Comparison of ENCODE assay signal across 29 cellular contexts in genomic region chr15:38021259-38021658, GRCh38.
A peak's percentile ranks its signal among the peaks of the same experiment; 100 is the strongest.
DNase-seq lines count a peak whose midpoint lies in the region; ATAC-seq and TF ChIP-seq lines count a peak whose summit lies in the region.
"Had no signal": no experiment of that assay in that cellular context is flagged by ENCODE, and none has a peak within 500 bp of the region (broad histone marks: within the 10 kb centered on the region; RNA-seq: fewer than 3 reads in every experiment).

No MANE protein-coding gene starts in this region.

- no peaks in the 10 kb centered on the region for H3K79me2 ChIP-seq in OCI-LY7 (ENCODE audit: insufficient read depth, low read depth, low read length)

- no peak overlapping the region for H3K23ac ChIP-seq in mesenchymal stem cell (ENCODE audit: low read length in 2 of 2)

- H3K27me3 Mint-ChIP-seq in immature natural killer cell (ENCODE audit: low read depth in 3 of 3), result peaks cover 2 to 10% (median 5%) of the 10 kb centered on the region in 3 donors
- no peaks in the 10 kb centered on the region for H3K27me3 Mint-ChIP-seq in activated naive CD4-positive, alpha-beta T cell treated with anti-CD3 and anti-CD28 coated beads, Interleukin-2, amount 10 ng/mL, durations not matched to agents 7 days and 5 days

- H3K9me3 Mint-ChIP-seq in immature natural killer cell, result peaks cover 0 to 4% (median 0%) of the 10 kb centered on the region in 6 donors
- no peaks in the 10 kb centered on the region for H3K9me3 Mint-ChIP-seq in activated naive CD4-positive, alpha-beta T cell treated with anti-CD3 and anti-CD28 coated beads, Interleukin-2, amount 10 ng/mL, durations not matched to agents 7 days and 5 days
- H3K9me3 Mint-ChIP-seq: HFFc6; stimulated activated effector memory CD8-positive, alpha-beta T cell treated with anti-CD3 and anti-CD28 coated beads, Interleukin-12 subunit alpha, Interleukin-12 subunit beta, amount 100 ng/mL, for 72 hours had no signal

- H3K9me3 ChIP-seq in OCI-LY7 (ENCODE audit: low read length) (no peaks in the 10 kb centered on the region), mesenchymal stem cell (ENCODE audit: control insufficient read depth, low read length) (no peaks in the 10 kb centered on the region)
- H3K9me3 ChIP-seq: upper lobe of left lung had no signal

- DNase-seq in GM12865 (ENCODE audit: low read depth) (peak; percentile 20), OCI-LY7 (ENCODE audit: low spot score) (peak; percentile 19), left colon (no peak), immature natural killer cell (no peak), mesenchymal stem cell (no peak)
- no peak for DNase-seq in activated naive CD4-positive, alpha-beta T cell treated with anti-CD3 and anti-CD28 coated beads, Interleukin-2, amount 10 ng/mL, durations not matched to agents 7 days and 5 days
- DNase-seq: activated CD4-positive, alpha-beta T cell treated with anti-CD3 and anti-CD28 coated beads for 48 hours; activated gamma-delta T cell treated with Interleukin-2 at 50 U/mL for 16 hours; activated T-cell treated with anti-CD3 and anti-CD28 coated beads, Interleukin-2, amount 50 U/mL, for 24 hours; central memory CD4-positive, alpha-beta T cell; dorsolateral prefrontal cortex; GM23248; HFFc6; NCI-H2171; NCI-H524; posterior cingulate gyrus; right cardiac atrium; SHP77; stimulated activated CD4-positive, alpha-beta T cell treated with anti-CD3 and anti-CD28 coated beads, Interleukin-12 subunit alpha, Interleukin-12 subunit beta, amount 100 ng/mL, for 4 hours; stimulated activated CD4-positive, alpha-beta T cell treated with anti-CD3 and anti-CD28 coated beads, Interleukin-4, amount 100 ng/mL, for 24 hours; T-helper 9 cell; upper lobe of left lung had no signal

- no peak overlapping the region for H3K27ac Mint-ChIP-seq in immature natural killer cell
- no peak overlapping the region for H3K27ac Mint-ChIP-seq in activated naive CD4-positive, alpha-beta T cell treated with anti-CD3 and anti-CD28 coated beads, Interleukin-2, amount 10 ng/mL, durations not matched to agents 7 days and 5 days
- H3K27ac Mint-ChIP-seq: activated T-cell treated with anti-CD3 and anti-CD28 coated beads, Interleukin-2, amount 50 U/mL, for 24 hours; HFFc6; memory B cell; stimulated activated effector memory CD8-positive, alpha-beta T cell treated with anti-CD3 and anti-CD28 coated beads, Interleukin-12 subunit alpha, Interleukin-12 subunit beta, amount 100 ng/mL, for 72 hours had no signal

- no peak overlapping the region for H3K18ac ChIP-seq in mesenchymal stem cell (ENCODE audit: low read depth in 1 of 2, low read length in 2 of 2)

- no peaks in the 10 kb centered on the region for H3K36me3 Mint-ChIP-seq in immature natural killer cell
- no peaks in the 10 kb centered on the region for H3K36me3 Mint-ChIP-seq in activated naive CD4-positive, alpha-beta T cell treated with anti-CD3 and anti-CD28 coated beads, Interleukin-2, amount 10 ng/mL, durations not matched to agents 7 days and 5 days
- H3K36me3 Mint-ChIP-seq: memory B cell; stimulated activated effector memory CD8-positive, alpha-beta T cell treated with anti-CD3 and anti-CD28 coated beads, Interleukin-12 subunit alpha, Interleukin-12 subunit beta, amount 100 ng/mL, for 72 hours had no signal

- no peak overlapping the region for H3K4ac ChIP-seq in mesenchymal stem cell (ENCODE audit: low read depth in 1 of 2, low read length in 2 of 2)

- POLR2A ChIA-PET in OCI-LY7 (lab: Charles Lee), result interaction anchor here (0.7 to 1.1 kb wide), 4 partner anchors 10 to 391 kb away, joined by 3 to 5 read pairs (median 4); no protein-coding TSS in a partner anchor

- H2BK12ac ChIP-seq in mesenchymal stem cell (ENCODE audit: low read length in 2 of 2), result no peak overlapping the region

- WGBS in mesenchymal stem cell, result no CpG with 5 or more reads among the region's 1 CpG

- intact Hi-C loops in OCI-LY7 (cut with micrococcal nuclease; ENCODE audit: unreplicated experiment) (no loop called here), left colon (cut with DNase I, micrococcal nuclease) (no loop called here)

- BruUV-seq in OCI-LY7 (replicated peaks; lab: Mats Ljungman, UMichigan), result no TSS peak

- no peaks in the 10 kb centered on the region for H3K4me1 Mint-ChIP-seq in immature natural killer cell
- no peaks in the 10 kb centered on the region for H3K4me1 Mint-ChIP-seq in activated naive CD4-positive, alpha-beta T cell treated with anti-CD3 and anti-CD28 coated beads, Interleukin-2, amount 10 ng/mL, durations not matched to agents 7 days and 5 days
- H3K4me1 Mint-ChIP-seq: stimulated activated effector memory CD8-positive, alpha-beta T cell treated with anti-CD3 and anti-CD28 coated beads, Interleukin-12 subunit alpha, Interleukin-12 subunit beta, amount 100 ng/mL, for 72 hours had no signal

- peak; percentile 52 for ATAC-seq in GM19372 (IDR thresholded peaks at IDR 0.05; ENCODE audit: low read depth, unreplicated experiment)
- peak; percentile 56 for ATAC-seq in HG02763 (IDR thresholded peaks at IDR 0.05; ENCODE audit: unreplicated experiment)
- no peak for ATAC-seq in left colon
- ATAC-seq: left lobe of liver; right cardiac atrium; stimulated activated effector memory CD8-positive, alpha-beta T cell treated with anti-CD3 and anti-CD28 coated beads, Interleukin-12 subunit alpha, Interleukin-12 subunit beta, amount 100 ng/mL, for 72 hours had no signal

- H3K27me3 ChIP-seq in mesenchymal stem cell (ENCODE audit: control insufficient read depth in 1 of 2, insufficient read depth in 1 of 2, low read length in 2 of 2), result no peaks in the 10 kb centered on the region
- H3K27me3 ChIP-seq: dorsolateral prefrontal cortex, upper lobe of left lung had no signal

- H2AK5ac ChIP-seq in mesenchymal stem cell (ENCODE audit: low read length, severe bottlenecking), result no peak overlapping the region

- H3K4me1 ChIP-seq in OCI-LY7 (ENCODE audit: insufficient read depth, low read length, poor library complexity, severe bottlenecking) (peaks cover 10% of the 10 kb centered on the region), mesenchymal stem cell (ENCODE audit: control insufficient read depth, insufficient read depth, low read depth, low read length) (no peaks in the 10 kb centered on the region)
- H3K4me1 ChIP-seq: upper lobe of left lung had no signal

- TF ChIP-seq CTCF in GM12865 (IDR thresholded peaks at IDR 0.05; ENCODE audit: insufficient read depth, low read depth, low read length, missing control alignments) (no peak), OCI-LY7 (conservative IDR thresholded peaks at IDR 0.05; ENCODE audit: low read length) (no peak)

- CTCF ChIA-PET in OCI-LY7 (lab: Charles Lee; ENCODE audit: unreplicated experiment), result no interaction called here
- CTCF ChIA-PET in activated naive CD4-positive, alpha-beta T cell treated with anti-CD3 and anti-CD28 coated beads, Interleukin-2, amount 10 ng/mL, durations not matched to agents 7 days and 5 days (lab: Charles Lee), result no interaction called here

- no peak overlapping the region for H2AFZ ChIP-seq in OCI-LY7 (ENCODE audit: low read length)
- H2AFZ ChIP-seq in mesenchymal stem cell (ENCODE audit: low read depth, low read length), result no peak overlapping the region
- H2AFZ ChIP-seq: GM23248 had no signal

- H3K9me2 ChIP-seq in OCI-LY7 (ENCODE audit: insufficient read depth, low read length), result no peaks in the 10 kb centered on the region

- H4K20me1 ChIP-seq in OCI-LY7 (ENCODE audit: insufficient read depth, low read length), result no peaks in the 10 kb centered on the region

- no peak overlapping the region for H4K91ac ChIP-seq in mesenchymal stem cell (ENCODE audit: low read length)

- H3K36me3 ChIP-seq in OCI-LY7 (ENCODE audit: insufficient read depth, low read length) (no peaks in the 10 kb centered on the region), mesenchymal stem cell (ENCODE audit: control insufficient read depth in 1 of 2, insufficient read depth in 2 of 2, low read depth in 1 of 2, low read length in 2 of 2) (no peaks in the 10 kb centered on the region)
- H3K36me3 ChIP-seq: upper lobe of left lung had no signal

- H3K14ac ChIP-seq in mesenchymal stem cell (ENCODE audit: low read length in 2 of 2), result no peak overlapping the region

- no peak overlapping the region for H3K9ac ChIP-seq in mesenchymal stem cell (ENCODE audit: low read length)
- H3K9ac ChIP-seq: GM23248 had no signal

- H3K79me1 ChIP-seq in mesenchymal stem cell (replicated peaks; ENCODE audit: low read length, poor library complexity, severe bottlenecking), result no peaks in the 10 kb centered on the region

- H4K8ac ChIP-seq in mesenchymal stem cell (ENCODE audit: low read length), result no peak overlapping the region

- H3K4me3 ChIP-seq in GM12865 (ENCODE audit: low read depth, low read length), result no peak overlapping the region
- H3K4me3 ChIP-seq in OCI-LY7 (ENCODE audit: low read depth, low read length, poor library complexity, severe bottlenecking), result no peak overlapping the region
- H3K4me3 ChIP-seq in mesenchymal stem cell (ENCODE audit: insufficient read depth in 1 of 2, low read depth in 1 of 2, low read length in 2 of 2), result no peak overlapping the region
- H3K4me3 ChIP-seq: dorsolateral prefrontal cortex, GM23248, upper lobe of left lung had no signal

- H3K27ac ChIP-seq in OCI-LY7 (ENCODE audit: low read depth, low read length, poor library complexity, severe bottlenecking), result no peak overlapping the region
- no peak overlapping the region for H3K27ac ChIP-seq in mesenchymal stem cell (ENCODE audit: low read length, poor library complexity, severe bottlenecking)
- H3K27ac ChIP-seq: dorsolateral prefrontal cortex, GM23248, HL-60, upper lobe of left lung, VCaP had no signal

- H3K4me2 ChIP-seq in OCI-LY7 (ENCODE audit: low read length) (no peak overlapping the region), mesenchymal stem cell (ENCODE audit: low read length, poor library complexity, severe bottlenecking) (no peak overlapping the region)

- no peak overlapping the region for H2BK15ac ChIP-seq in mesenchymal stem cell (ENCODE audit: low read depth, poor library complexity, severe bottlenecking)

- H2BK5ac ChIP-seq in mesenchymal stem cell (ENCODE audit: low read depth, low read length, poor library complexity, severe bottlenecking), result no peak overlapping the region

- H3K4me3 Mint-ChIP-seq in immature natural killer cell, result no peak overlapping the region
- H3K4me3 Mint-ChIP-seq in activated naive CD4-positive, alpha-beta T cell treated with anti-CD3 and anti-CD28 coated beads, Interleukin-2, amount 10 ng/mL, durations not matched to agents 7 days and 5 days, result no peak overlapping the region
- H3K4me3 Mint-ChIP-seq: activated T-cell treated with anti-CD3 and anti-CD28 coated beads, Interleukin-2, amount 50 U/mL, for 24 hours; HFFc6; memory B cell; stimulated activated effector memory CD8-positive, alpha-beta T cell treated with anti-CD3 and anti-CD28 coated beads, Interleukin-12 subunit alpha, Interleukin-12 subunit beta, amount 100 ng/mL, for 72 hours had no signal

- no peak overlapping the region for H2BK120ac ChIP-seq in mesenchymal stem cell (ENCODE audit: low read depth, low read length)

Comparison
In these comparisons a context has a peak if more than half of its experiments do, and no peak if none do; other contexts are left out.
1. DNase-seq: peak in GM12865 (single experiment) and OCI-LY7 (single experiment); none in left colon (0 of 2), immature natural killer cell (0 of 3), activated naive CD4-positive, alpha-beta T cell treated with anti-CD3 and anti-CD28 coated beads, Interleukin-2, amount 10 ng/mL, durations not matched to agents 7 days and 5 days (single experiment) and mesenchymal stem cell (single experiment).